In genomic region chr20:1265226-1265915, GRCh38 we compare ENCODE assay signal across 9 cellular contexts. TPM values are rescaled to one million over a fixed set of nuclear protein-coding genes. Genes with fewer than 3 reads are reported as not detected.
A peak's percentile ranks its signal among the peaks of the same experiment; 100 is the strongest.
DNase-seq lines count a peak whose midpoint lies in the region; ATAC-seq and TF ChIP-seq lines count a peak whose summit lies in the region.
"Had no signal": no experiment of that assay in that cellular context is flagged by ENCODE, and none has a peak within 500 bp of the region (broad histone marks: within the 10 kb centered on the region; RNA-seq: fewer than 3 reads in every experiment).

No MANE protein-coding gene starts in this region.

- H3K9ac ChIP-seq in HUES48 (ENCODE audit: low read depth, low read length) (no peak overlapping the region), mucosa of stomach (ENCODE audit: low read length) (peak overlapping the region; percentile 55)

- ATAC-seq in HG03571 (IDR thresholded peaks at IDR 0.05; ENCODE audit: unreplicated experiment) (no peak), HG03432 (IDR thresholded peaks at IDR 0.05; ENCODE audit: unreplicated experiment) (no peak)

- H3K4me3 ChIP-seq in A673 (ENCODE audit: low read depth, low read length, poor library complexity, severe bottlenecking) (peak overlapping the region; percentile 65), HUES48 (ENCODE audit: low read depth, low read length) (peak overlapping the region; percentile 66), brain microvascular endothelial cell (ENCODE audit: low read depth, low read length) (peak overlapping the region; percentile 68), mucosa of stomach (ENCODE audit: low read length) (no peak overlapping the region)

- intact Hi-C loops in A673 (cut with micrococcal nuclease; ENCODE audit: unreplicated experiment) = no loop called here

- H3K27me3 ChIP-seq in A673 (replicated peaks; ENCODE audit: insufficient read depth, low read depth, low read length, poor library complexity) (peaks cover 14% of the 10 kb centered on the region), HUES48 (ENCODE audit: control insufficient read depth, insufficient read depth, low read length) (peaks cover 5% of the 10 kb centered on the region), brain microvascular endothelial cell (replicated peaks) (no peaks in the 10 kb centered on the region), mucosa of stomach (ENCODE audit: control insufficient read depth, insufficient read depth, low read length) (no peaks in the 10 kb centered on the region)

- H3K9me3 ChIP-seq in A673 (ENCODE audit: low read depth, low read length, poor library complexity, severe bottlenecking) (peaks cover 9% of the 10 kb centered on the region), HUES48 (ENCODE audit: control insufficient read depth, insufficient read depth, low read length) (no peaks in the 10 kb centered on the region), mucosa of stomach (ENCODE audit: control insufficient read depth, low read length) (no peaks in the 10 kb centered on the region)

- no peaks in the 10 kb centered on the region for H3K36me3 ChIP-seq in A673 (ENCODE audit: insufficient read depth, low read length, poor library complexity, severe bottlenecking)
- no peaks in the 10 kb centered on the region for H3K36me3 ChIP-seq in HUES48 (ENCODE audit: control insufficient read depth, insufficient read depth, low read length)
- no peaks in the 10 kb centered on the region for H3K36me3 ChIP-seq in brain microvascular endothelial cell (replicated peaks)
- no peaks in the 10 kb centered on the region for H3K36me3 ChIP-seq in mucosa of stomach (ENCODE audit: control insufficient read depth, insufficient read depth, low read length)

- DNase-seq in A673 (ENCODE audit: low spot score) (no peak), brain microvascular endothelial cell (no peak), DMS53 treated with DMSO at 0.1 percent for 48 hours (lab: John Stamatoyannopoulos, UW; ENCODE audit: unreplicated experiment) (no peak), T-helper 9 cell (no peak)

- TF ChIP-seq CTCF in A673 (conservative IDR thresholded peaks at IDR 0.05; ENCODE audit: low read depth, low read length) (no peak), brain microvascular endothelial cell (IDR thresholded peaks at IDR 0.05; ENCODE audit: low read depth, low read length, missing control alignments) (no peak)

- no TSS peak for BruUV-seq in A673 (replicated peaks; lab: Mats Ljungman, UMichigan)

- in situ Hi-C loops in brain microvascular endothelial cell (cut with HindIII; ENCODE audit: low pct_ligation_motif_present, low sequenced_read_pairs) = no loop called here

- CTCF ChIA-PET in A673 (lab: Charles Lee) = no interaction called here

- POLR2A ChIA-PET in A673 (lab: Charles Lee; ENCODE audit: low non-redundant PET) = no interaction called here

- H3K27ac ChIP-seq in A673 (ENCODE audit: low read depth, low read length, poor library complexity, severe bottlenecking) (no peak overlapping the region), HUES48 (ENCODE audit: low read depth, low read length) (no peak overlapping the region), brain microvascular endothelial cell (no peak overlapping the region)

- H3K4me1 ChIP-seq in A673 (ENCODE audit: insufficient read depth, low read length, poor library complexity, severe bottlenecking) (peaks cover 3% of the 10 kb centered on the region), HUES48 (ENCODE audit: control insufficient read depth, insufficient read depth, low read length) (peaks cover 12% of the 10 kb centered on the region), mucosa of stomach (ENCODE audit: control insufficient read depth, insufficient read depth, low read length) (peaks cover 23% of the 10 kb centered on the region)

RNA-seq across cellular contexts. Expression of gene SNPH, which starts 0.7 kb away (rescaled TPM):
- total RNA-seq in A673 (2021) = 0.43 and 0.81 TPM in 2 replicates

RNA-seq across cellular contexts. Expression of gene RAD21L1, which starts 39.5 kb away (rescaled TPM):
- total RNA-seq in A673 (2021) = not detected in 2 replicates
- total RNA-seq: urinary bladder had no signal
